Comparison of ENCODE assay signal across 33 cellular contexts in the genomic region with DNA sequence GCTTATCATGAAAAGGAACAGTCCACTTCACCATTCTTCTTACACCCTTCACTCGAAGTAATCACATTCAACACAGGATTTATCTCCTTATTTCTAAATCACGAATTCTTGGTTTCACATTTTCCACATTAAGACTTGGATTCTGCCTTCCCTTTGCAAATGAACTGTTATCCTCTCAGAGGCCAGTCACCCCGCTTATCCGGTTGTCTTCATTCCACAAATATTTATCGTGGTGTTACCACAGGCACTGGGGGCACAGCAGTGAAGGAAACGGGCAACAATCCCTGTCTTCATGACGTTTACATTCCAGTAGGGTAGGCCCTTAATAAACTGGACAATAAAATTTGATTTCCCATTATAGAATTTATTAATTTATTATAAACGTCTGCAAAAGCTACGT.
"Had no signal": no experiment of that assay in that cellular context is flagged by ENCODE, and none has a peak within 500 bp of the region (broad histone marks: within the 10 kb centered on the region; RNA-seq: fewer than 3 reads in every experiment).

No MANE protein-coding gene starts in this region.

- DNase-seq: activated effector memory CD4-positive, alpha-beta T cell treated with anti-CD3 and anti-CD28 coated beads, Interleukin-2, amount 50 U/mL, for 16 hours; activated effector memory CD4-positive, alpha-beta T cell treated with Interleukin-2 at 50 U/mL for 16 hours; activated gamma-delta T cell; activated gamma-delta T cell treated with Interleukin-2 at 50 U/mL for 16 hours; activated naive CD4-positive, alpha-beta T cell; activated naive CD4-positive, alpha-beta T cell treated with anti-CD3 and anti-CD28 coated beads for 36 hours; activated naive CD4-positive, alpha-beta T cell treated with anti-CD3 and anti-CD28 coated beads, Interleukin-2, amount 10 ng/mL, durations not matched to agents 7 days and 5 days; activated naive CD4-positive, alpha-beta T cell treated with anti-CD3 and anti-CD28 coated beads, Interleukin-2, amount 50 U/mL, for 16 hours; activated naive CD4-positive, alpha-beta T cell treated with Interleukin-2 at 50 U/mL for 16 hours; activated naive CD8-positive, alpha-beta T cell treated with anti-CD3 and anti-CD28 coated beads for 36 hours; activated naive CD8-positive, alpha-beta T cell treated with anti-CD3 and anti-CD28 coated beads, Interleukin-2, amount 10 ng/mL, durations not matched to agents 7 days and 5 days; activated naive CD8-positive, alpha-beta T cell treated with anti-CD3 and anti-CD28 coated beads, Interleukin-2, amount 50 U/mL, for 24 hours; activated T-cell treated with anti-CD3 and anti-CD28 coated beads for 4 hours; activated T-cell treated with anti-CD3 and anti-CD28 coated beads, Interleukin-2, amount 50 U/mL, for 1 hour; activated T-cell treated with anti-CD3 and anti-CD28 coated beads, Interleukin-2, amount 50 U/mL, for 24 hours; activated T-cell treated with anti-CD3 and anti-CD28 coated beads, Interleukin-2, amount 50 U/mL, for 4 hours; activated T-cell treated with anti-CD3 and anti-CD28 coated beads, Interleukin-2, amount 50 U/mL, for 48 hours; activated T-cell treated with anti-CD3 and anti-CD28 coated beads, Interleukin-2, amount 50 U/mL, for 72 hours; adrenal gland; amniotic stem cell; amygdala; anterior cingulate cortex; aorta; body of pancreas; brain microvascular endothelial cell; caudate nucleus; central memory CD4-positive, alpha-beta T cell; cerebellar nuclear complex had no signal

- H3K4me1 ChIP-seq: breast epithelium had no signal

- H3K36me3 ChIP-seq: adrenal gland, ascending aorta, brain microvascular endothelial cell, breast epithelium, cardiac muscle cell had no signal

- H3K27me3 ChIP-seq: adrenal gland, ascending aorta, body of pancreas, brain microvascular endothelial cell, breast epithelium, cardiac muscle cell had no signal

- H3K4me3 ChIP-seq: adrenal gland, ascending aorta, body of pancreas, breast epithelium, cardiac muscle cell had no signal

- H3K9me3 ChIP-seq: adrenal gland, ascending aorta, body of pancreas, breast epithelium had no signal

- H3K27ac ChIP-seq: adrenal gland, ascending aorta, body of pancreas, brain microvascular endothelial cell, breast epithelium, cardiac muscle cell had no signal

- ATAC-seq: activated naive CD4-positive, alpha-beta T cell treated with anti-CD3 and anti-CD28 coated beads, Interleukin-2, amount 50 U/mL, for 72 hours; activated naive CD8-positive, alpha-beta T cell treated with anti-CD3 and anti-CD28 coated beads, Interleukin-2, amount 50 U/mL, for 24 hours; activated T-cell treated with anti-CD3 and anti-CD28 coated beads, Interleukin-2, amount 50 U/mL, for 4 hours; activated T-cell treated with anti-CD3 and anti-CD28 coated beads, Interleukin-2, amount 50 U/mL, for 72 hours; activated T-helper 17 cell treated with anti-CD3 and anti-CD28 coated beads, Interleukin-2, amount 50 U/mL, for 72 hours; body of pancreas had no signal
